Comparison of ENCODE assay signal across 8 cellular contexts in genomic region chr5:141604318-141604717, GRCh38. TPM values are rescaled to one million over a fixed set of nuclear protein-coding genes. Genes with fewer than 3 reads are reported as not detected.
DNase-seq lines count a peak whose midpoint lies in the region; TF ChIP-seq lines count a peak whose summit lies in the region.

No MANE protein-coding gene starts in this region.

- no peak for TF ChIP-seq RAD21 in SK-N-SH (IDR thresholded peaks at IDR 0.05; ENCODE audit: low read length)

- WGBS in SK-N-SH (ENCODE audit: low lambda C conversion rate), result 66% methylated on average over 3 of the region's 3 CpGs

- H3K4me1 ChIP-seq in SK-N-SH (ENCODE audit: control insufficient read depth in 1 of 2, insufficient read depth in 2 of 2, low read depth in 1 of 2, low read length in 1 of 2), result peaks cover 0 to 8% of the 10 kb centered on the region in 2 experiments; a peak in 2 of 4 replicates
- peaks cover 98% of the 10 kb centered on the region in 2 experiments for H3K4me1 ChIP-seq in neutrophil (ENCODE audit: control insufficient read depth in 1 of 2, insufficient read depth in 1 of 2, low read depth in 1 of 2, low read length in 1 of 2)

- no peaks in the 10 kb centered on the region for H3K9me2 ChIP-seq in SK-N-SH

- H3K36me3 ChIP-seq in SK-N-SH (replicated peaks in 1 of 2; ENCODE audit: control insufficient read depth in 1 of 2, insufficient read depth in 2 of 2, low read length in 1 of 2) (no peaks in the 10 kb centered on the region), neutrophil (no peaks in the 10 kb centered on the region), WERI-Rb-1 (no peaks in the 10 kb centered on the region)

- H3K4me3 Mint-ChIP-seq in activated naive CD4-positive, alpha-beta T cell treated with anti-CD3 and anti-CD28 coated beads, Interleukin-2, amount 10 ng/mL, durations not matched to agents 7 days and 5 days, result peak overlapping the region; percentile 70

- H3K4me3 ChIP-seq in SK-N-SH (ENCODE audit: low read depth in 2 of 2, low read length in 1 of 2) (no peak overlapping the region), epithelial cell of proximal tubule (ENCODE audit: low read depth, low read length) (no peak overlapping the region), neutrophil (ENCODE audit: low read depth in 1 of 2, low read length in 1 of 2) (peak overlapping the region; percentile 38 to 45), WERI-Rb-1 (ENCODE audit: low read depth, low read length) (no peak overlapping the region)

- no peaks in the 10 kb centered on the region for H3K27me3 Mint-ChIP-seq in activated naive CD4-positive, alpha-beta T cell treated with anti-CD3 and anti-CD28 coated beads, Interleukin-2, amount 10 ng/mL, durations not matched to agents 7 days and 5 days

- peak; percentile 35 for DNase-seq in activated naive CD4-positive, alpha-beta T cell treated with anti-CD3 and anti-CD28 coated beads, Interleukin-2, amount 10 ng/mL, durations not matched to agents 7 days and 5 days
- DNase-seq in activated naive CD4-positive, alpha-beta T cell treated with anti-CD3 and anti-CD28 coated beads, Interleukin-2, amount 50 U/mL, for 16 hours, result no peak
- DNase-seq in SK-N-SH (no peak), epithelial cell of proximal tubule (ENCODE audit: low read depth) (peak; percentile 66), NCI-H446 (lab: John Stamatoyannopoulos, UW) (no peak), WERI-Rb-1 (no peak), NCI-H2171 (lab: John Stamatoyannopoulos, UW) (no peak)

- no peak overlapping the region for H3K4me2 ChIP-seq in SK-N-SH

- CTCF ChIA-PET in activated naive CD4-positive, alpha-beta T cell treated with anti-CD3 and anti-CD28 coated beads, Interleukin-2, amount 10 ng/mL, durations not matched to agents 7 days and 5 days (lab: Charles Lee), result interaction anchor here (0.8 to 3.7 kb wide), 5 partner anchors 11 to 40 kb away, joined by 3 to 30 read pairs (median 13); partner anchors contain the start of gene DIAPH1
- CTCF ChIA-PET in SK-N-SH (lab: Yijun Ruan, JAX), result interaction anchor here (3.9 to 4.8 kb wide), 2 partner anchors 11 to 14 kb away, joined by 34 to 47 read pairs; partner anchors contain the start of gene DIAPH1

- peak overlapping the region; percentile 94 for H3K27ac Mint-ChIP-seq in activated naive CD4-positive, alpha-beta T cell treated with anti-CD3 and anti-CD28 coated beads, Interleukin-2, amount 10 ng/mL, durations not matched to agents 7 days and 5 days

- H4K20me1 ChIP-seq in SK-N-SH (ENCODE audit: insufficient read depth), result no peaks in the 10 kb centered on the region; the same call in 1 of the 2 replicates

- H2AFZ ChIP-seq in SK-N-SH (ENCODE audit: low read depth), result no peak overlapping the region

- TF ChIP-seq CTCF in SK-N-SH (IDR thresholded peaks at IDR 0.05) (no peak), epithelial cell of proximal tubule (conservative IDR thresholded peaks at IDR 0.05; ENCODE audit: low read depth, low read length) (no peak), neutrophil (IDR thresholded peaks at IDR 0.05) (no peak), WERI-Rb-1 (IDR thresholded peaks at IDR 0.05; ENCODE audit: low read depth, low read length) (no peak)

- POLR2A ChIA-PET in SK-N-SH (lab: Yijun Ruan, JAX), result no interaction called here

- H3K27me3 ChIP-seq in SK-N-SH (ENCODE audit: insufficient read depth), result no peaks in the 10 kb centered on the region
- H3K27me3 ChIP-seq in neutrophil, result no peaks in the 10 kb centered on the region
- no peaks in the 10 kb centered on the region for H3K27me3 ChIP-seq in WERI-Rb-1 (ENCODE audit: insufficient read depth, low read depth, severe bottlenecking)

- H3K9me3 ChIP-seq in SK-N-SH (no peaks in the 10 kb centered on the region), neutrophil (no peaks in the 10 kb centered on the region), WERI-Rb-1 (ENCODE audit: severe bottlenecking) (no peaks in the 10 kb centered on the region)

- peaks cover 93% of the 10 kb centered on the region for H3K4me1 Mint-ChIP-seq in activated naive CD4-positive, alpha-beta T cell treated with anti-CD3 and anti-CD28 coated beads, Interleukin-2, amount 10 ng/mL, durations not matched to agents 7 days and 5 days

- H3F3A ChIP-seq in SK-N-SH (replicated peaks; ENCODE audit: insufficient read depth), result peaks cover 6% of the 10 kb centered on the region

- H3K9ac ChIP-seq in SK-N-SH, result peak overlapping the region; percentile 15; the same call in 1 of the 2 replicates

- TF ChIP-seq EP300 in SK-N-SH (IDR thresholded peaks at IDR 0.05; ENCODE audit: borderline replicate concordance in 1 of 2, low read depth in 1 of 2, low read length in 1 of 2), result no peak

- H3K79me2 ChIP-seq in SK-N-SH (ENCODE audit: insufficient read depth), result peaks cover 95% of the 10 kb centered on the region

- H3K27ac ChIP-seq in SK-N-SH (ENCODE audit: low read depth in 2 of 2, low read length in 1 of 2) (peak overlapping the region in 1 of 2 experiments; percentile 69; a peak in 2 of 4 replicates), neutrophil (peak overlapping the region; percentile 87), WERI-Rb-1 (no peak overlapping the region)

- H3K9me3 Mint-ChIP-seq in activated naive CD4-positive, alpha-beta T cell treated with anti-CD3 and anti-CD28 coated beads, Interleukin-2, amount 10 ng/mL, durations not matched to agents 7 days and 5 days, result no peaks in the 10 kb centered on the region

- peaks cover 47% of the 10 kb centered on the region for H3K36me3 Mint-ChIP-seq in activated naive CD4-positive, alpha-beta T cell treated with anti-CD3 and anti-CD28 coated beads, Interleukin-2, amount 10 ng/mL, durations not matched to agents 7 days and 5 days

TF ChIP-seq in SK-N-SH, 30 proteins besides CTCF, POLR2A, EP300 and RAD21:
- 0 out of 2 replicates have a peak, but pooled peaks have one; percentile 12 for TF ChIP-seq JUND (IDR thresholded peaks at IDR 0.05)
- TF ChIP-seq CHD2 (IDR thresholded peaks at IDR 0.05; ENCODE audit: low read length, partially characterized antibody), result no peak
TF ChIP-seq in SK-N-SH: peak in this region for 1.

RNA-seq across cellular contexts. Expression of gene DIAPH1, which starts 14.5 kb away (rescaled TPM):
- polyA plus RNA-seq in SK-N-SH (2012; rRNA removed), result 28.2 and 30.4 TPM in 2 replicates
- 20.6 and 29.6 TPM in 2 replicates for polyA plus RNA-seq in SK-N-SH (2012; cell fraction: cytosol; rRNA removed)
- 75.5 and 79.2 TPM in 2 replicates for polyA plus RNA-seq in SK-N-SH (2012; cell fraction: nucleus; rRNA removed)
- total RNA-seq in epithelial cell of proximal tubule, result 94.0 and 101 TPM in 2 replicates

RNA-seq across cellular contexts. Expression of gene HDAC3, which starts 32.3 kb away (rescaled TPM):
- 104 and 115 TPM in 2 replicates for polyA plus RNA-seq in SK-N-SH (2012; rRNA removed)
- 74.7 and 86.2 TPM in 2 replicates for polyA plus RNA-seq in SK-N-SH (2012; cell fraction: cytosol; rRNA removed)
- polyA plus RNA-seq in SK-N-SH (2012; cell fraction: nucleus; rRNA removed), result 171 and 231 TPM in 2 replicates
- total RNA-seq in epithelial cell of proximal tubule, result 55.2 and 64.8 TPM in 2 replicates

RNA-seq across cellular contexts. Expression of gene RELL2, which starts 32.5 kb away (rescaled TPM):
- 15.6 and 16.1 TPM in 2 replicates for polyA plus RNA-seq in SK-N-SH (2012; rRNA removed)
- polyA plus RNA-seq in SK-N-SH (2012; cell fraction: cytosol; rRNA removed), result 8.0 and 12.2 TPM in 2 replicates
- polyA plus RNA-seq in SK-N-SH (2012; cell fraction: nucleus; rRNA removed), result 46.7 and 59.2 TPM in 2 replicates
- 3.3 and 10.3 TPM in 2 replicates for total RNA-seq in epithelial cell of proximal tubule

RNA-seq across cellular contexts. Expression of gene FCHSD1, which starts 46.9 kb away (rescaled TPM):
- 49.2 and 58.3 TPM in 2 replicates for polyA plus RNA-seq in SK-N-SH (2012; rRNA removed)
- 8.9 and 12.7 TPM in 2 replicates for polyA plus RNA-seq in SK-N-SH (2012; cell fraction: cytosol; rRNA removed)
- polyA plus RNA-seq in SK-N-SH (2012; cell fraction: nucleus; rRNA removed), result 382 and 466 TPM in 2 replicates
- total RNA-seq in epithelial cell of proximal tubule, result 15.7 and 43.1 TPM in 2 replicates

Comparison
In these comparisons a context has a peak if more than half of its experiments do, and no peak if none do; other contexts are left out.
1. DNase-seq: peak in activated naive CD4-positive, alpha-beta T cell treated with anti-CD3 and anti-CD28 coated beads, Interleukin-2, amount 10 ng/mL, durations not matched to agents 7 days and 5 days (single experiment) and epithelial cell of proximal tubule (single experiment); none in activated naive CD4-positive, alpha-beta T cell treated with anti-CD3 and anti-CD28 coated beads, Interleukin-2, amount 50 U/mL, for 16 hours (single experiment), SK-N-SH (single experiment), NCI-H446 (0 of 2), WERI-Rb-1 (single experiment) and NCI-H2171 (single experiment).
2. H3K4me3 ChIP-seq: peak in neutrophil (2 of 2); none in SK-N-SH (0 of 2), epithelial cell of proximal tubule (single experiment) and WERI-Rb-1 (single experiment).